In genomic region chr6:154352898-154353585, GRCh38 we compare ENCODE assay signal across 1 cellular context.
A peak's percentile ranks its signal among the peaks of the same experiment; 100 is the strongest.
TF ChIP-seq lines count a peak whose summit lies in the region.

No MANE protein-coding gene starts in this region.

TF ChIP-seq in GM12878, 131 proteins besides CTCF, POLR2A, EP300 and RAD21 (continued from another document and continues in another):
- TF ChIP-seq ZBTB40 (IDR thresholded peaks at IDR 0.05; ENCODE audit: borderline replicate concordance), result no peak
- TF ChIP-seq BHLHE40 (IDR thresholded peaks at IDR 0.05; ENCODE audit: borderline replicate concordance in 1 of 2, low read depth in 2 of 2, low read length in 1 of 2), result peak; percentile 84 to 88
- TF ChIP-seq GABPA (IDR thresholded peaks at IDR 0.05; ENCODE audit: low read depth), result peak; percentile 59; the same call in 1 of the 2 replicates
- no peak for TF ChIP-seq RB1 (IDR thresholded peaks at IDR 0.05; ENCODE audit: borderline replicate concordance)
- TF ChIP-seq IRF4 (IDR thresholded peaks at IDR 0.05; ENCODE audit: low read depth, low read length), result peak; percentile 96
- 0 out of 2 replicates have a peak, but pooled peaks have one; percentile 36 for TF ChIP-seq PML (IDR thresholded peaks at IDR 0.05; ENCODE audit: low read length)
- TF ChIP-seq, protein P1, sequence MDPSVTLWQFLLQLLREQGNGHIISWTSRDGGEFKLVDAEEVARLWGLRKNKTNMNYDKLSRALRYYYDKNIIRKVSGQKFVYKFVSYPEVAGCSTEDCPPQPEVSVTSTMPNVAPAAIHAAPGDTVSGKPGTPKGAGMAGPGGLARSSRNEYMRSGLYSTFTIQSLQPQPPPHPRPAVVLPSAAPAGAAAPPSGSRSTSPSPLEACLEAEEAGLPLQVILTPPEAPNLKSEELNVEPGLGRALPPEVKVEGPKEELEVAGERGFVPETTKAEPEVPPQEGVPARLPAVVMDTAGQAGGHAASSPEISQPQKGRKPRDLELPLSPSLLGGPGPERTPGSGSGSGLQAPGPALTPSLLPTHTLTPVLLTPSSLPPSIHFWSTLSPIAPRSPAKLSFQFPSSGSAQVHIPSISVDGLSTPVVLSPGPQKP (IDR thresholded peaks at IDR 0.05; ENCODE audit: low read depth, low read length), result no peak
- TF ChIP-seq, protein P2, sequence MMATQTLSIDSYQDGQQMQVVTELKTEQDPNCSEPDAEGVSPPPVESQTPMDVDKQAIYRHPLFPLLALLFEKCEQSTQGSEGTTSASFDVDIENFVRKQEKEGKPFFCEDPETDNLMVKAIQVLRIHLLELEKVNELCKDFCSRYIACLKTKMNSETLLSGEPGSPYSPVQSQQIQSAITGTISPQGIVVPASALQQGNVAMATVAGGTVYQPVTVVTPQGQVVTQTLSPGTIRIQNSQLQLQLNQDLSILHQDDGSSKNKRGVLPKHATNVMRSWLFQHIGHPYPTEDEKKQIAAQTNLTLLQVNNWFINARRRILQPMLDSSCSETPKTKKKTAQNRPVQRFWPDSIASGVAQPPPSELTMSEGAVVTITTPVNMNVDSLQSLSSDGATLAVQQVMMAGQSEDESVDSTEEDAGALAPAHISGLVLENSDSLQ (IDR thresholded peaks at IDR 0.05), result peak; percentile 83
- TF ChIP-seq NFXL1 (IDR thresholded peaks at IDR 0.05; ENCODE audit: borderline replicate concordance), result no peak
- TF ChIP-seq NR2C1 (IDR thresholded peaks at IDR 0.05), result no peak
- TF ChIP-seq, protein P3, sequence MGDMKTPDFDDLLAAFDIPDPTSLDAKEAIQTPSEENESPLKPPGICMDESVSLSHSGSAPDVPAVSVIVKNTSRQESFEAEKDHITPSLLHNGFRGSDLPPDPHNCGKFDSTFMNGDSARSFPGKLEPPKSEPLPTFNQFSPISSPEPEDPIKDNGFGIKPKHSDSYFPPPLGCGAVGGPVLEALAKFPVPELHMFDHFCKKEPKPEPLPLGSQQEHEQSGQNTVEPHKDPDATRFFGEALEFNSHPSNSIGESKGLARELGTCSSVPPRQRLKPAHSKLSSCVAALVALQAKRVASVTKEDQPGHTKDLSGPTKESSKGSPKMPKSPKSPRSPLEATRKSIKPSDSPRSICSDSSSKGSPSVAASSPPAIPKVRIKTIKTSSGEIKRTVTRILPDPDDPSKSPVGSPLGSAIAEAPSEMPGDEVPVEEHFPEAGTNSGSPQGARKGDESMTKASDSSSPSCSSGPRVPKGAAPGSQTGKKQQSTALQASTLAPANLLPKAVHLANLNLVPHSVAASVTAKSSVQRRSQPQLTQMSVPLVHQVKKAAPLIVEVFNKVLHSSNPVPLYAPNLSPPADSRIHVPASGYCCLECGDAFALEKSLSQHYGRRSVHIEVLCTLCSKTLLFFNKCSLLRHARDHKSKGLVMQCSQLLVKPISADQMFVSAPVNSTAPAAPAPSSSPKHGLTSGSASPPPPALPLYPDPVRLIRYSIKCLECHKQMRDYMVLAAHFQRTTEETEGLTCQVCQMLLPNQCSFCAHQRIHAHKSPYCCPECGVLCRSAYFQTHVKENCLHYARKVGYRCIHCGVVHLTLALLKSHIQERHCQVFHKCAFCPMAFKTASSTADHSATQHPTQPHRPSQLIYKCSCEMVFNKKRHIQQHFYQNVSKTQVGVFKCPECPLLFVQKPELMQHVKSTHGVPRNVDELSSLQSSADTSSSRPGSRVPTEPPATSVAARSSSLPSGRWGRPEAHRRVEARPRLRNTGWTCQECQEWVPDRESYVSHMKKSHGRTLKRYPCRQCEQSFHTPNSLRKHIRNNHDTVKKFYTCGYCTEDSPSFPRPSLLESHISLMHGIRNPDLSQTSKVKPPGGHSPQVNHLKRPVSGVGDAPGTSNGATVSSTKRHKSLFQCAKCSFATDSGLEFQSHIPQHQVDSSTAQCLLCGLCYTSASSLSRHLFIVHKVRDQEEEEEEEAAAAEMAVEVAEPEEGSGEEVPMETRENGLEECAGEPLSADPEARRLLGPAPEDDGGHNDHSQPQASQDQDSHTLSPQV (IDR thresholded peaks at IDR 0.05), result no peak
- TF ChIP-seq BACH1 (IDR thresholded peaks at IDR 0.05; ENCODE audit: borderline replicate concordance), result peak; percentile 66; the same call in 1 of the 2 replicates
- TF ChIP-seq CREM (IDR thresholded peaks at IDR 0.05; ENCODE audit: low read depth), result peak; percentile 77
- no peak for TF ChIP-seq HSF1 (IDR thresholded peaks at IDR 0.05; ENCODE audit: low read depth, low read length)
- TF ChIP-seq ZSCAN29 (IDR thresholded peaks at IDR 0.05), result no peak
- TF ChIP-seq SMAD1 (IDR thresholded peaks at IDR 0.05; ENCODE audit: low read depth, partially characterized antibody), result no peak
- no peak for TF ChIP-seq E2F4 (IDR thresholded peaks at IDR 0.05; ENCODE audit: low read depth, low read length)
- TF ChIP-seq, protein P4, sequence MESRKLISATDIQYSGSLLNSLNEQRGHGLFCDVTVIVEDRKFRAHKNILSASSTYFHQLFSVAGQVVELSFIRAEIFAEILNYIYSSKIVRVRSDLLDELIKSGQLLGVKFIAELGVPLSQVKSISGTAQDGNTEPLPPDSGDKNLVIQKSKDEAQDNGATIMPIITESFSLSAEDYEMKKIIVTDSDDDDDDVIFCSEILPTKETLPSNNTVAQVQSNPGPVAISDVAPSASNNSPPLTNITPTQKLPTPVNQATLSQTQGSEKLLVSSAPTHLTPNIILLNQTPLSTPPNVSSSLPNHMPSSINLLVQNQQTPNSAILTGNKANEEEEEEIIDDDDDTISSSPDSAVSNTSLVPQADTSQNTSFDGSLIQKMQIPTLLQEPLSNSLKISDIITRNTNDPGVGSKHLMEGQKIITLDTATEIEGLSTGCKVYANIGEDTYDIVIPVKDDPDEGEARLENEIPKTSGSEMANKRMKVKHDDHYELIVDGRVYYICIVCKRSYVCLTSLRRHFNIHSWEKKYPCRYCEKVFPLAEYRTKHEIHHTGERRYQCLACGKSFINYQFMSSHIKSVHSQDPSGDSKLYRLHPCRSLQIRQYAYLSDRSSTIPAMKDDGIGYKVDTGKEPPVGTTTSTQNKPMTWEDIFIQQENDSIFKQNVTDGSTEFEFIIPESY (IDR thresholded peaks at IDR 0.05), result no peak
- no peak for TF ChIP-seq BCLAF1 (IDR thresholded peaks at IDR 0.05)
- no peak for TF ChIP-seq MYC (IDR thresholded peaks at IDR 0.05; ENCODE audit: insufficient read depth, insufficient read length, insufficient replicate concordance, low read length, severe bottlenecking)
- TF ChIP-seq ESRRA (IDR thresholded peaks at IDR 0.05; ENCODE audit: low read length), result no peak
- TF ChIP-seq DPF2 (IDR thresholded peaks at IDR 0.05), result peak; percentile 96
- peak; percentile 45; the same call in 1 of the 2 replicates for TF ChIP-seq GATAD2B (conservative IDR thresholded peaks at IDR 0.05; ENCODE audit: low read depth)
- peak; percentile 88 for TF ChIP-seq BMI1 (IDR thresholded peaks at IDR 0.05; ENCODE audit: borderline replicate concordance)
- TF ChIP-seq POU2F2 (IDR thresholded peaks at IDR 0.05; ENCODE audit: borderline replicate concordance, low read depth, low read length), result peak; percentile 87; the same call in 2 of the 3 replicates
- TF ChIP-seq WRNIP1 (IDR thresholded peaks at IDR 0.05; ENCODE audit: borderline replicate concordance, low read depth, low read length), result no peak
- TF ChIP-seq MEF2B (IDR thresholded peaks at IDR 0.05; ENCODE audit: partially characterized antibody, poor library complexity, severe bottlenecking), result peak; percentile 97
- peak in 1 of 2 experiments; percentile 58; a peak in 1 of 4 replicates for TF ChIP-seq SRF (IDR thresholded peaks at IDR 0.05; ENCODE audit: low read depth in 2 of 2, low read length in 2 of 2)
- TF ChIP-seq, protein P5, sequence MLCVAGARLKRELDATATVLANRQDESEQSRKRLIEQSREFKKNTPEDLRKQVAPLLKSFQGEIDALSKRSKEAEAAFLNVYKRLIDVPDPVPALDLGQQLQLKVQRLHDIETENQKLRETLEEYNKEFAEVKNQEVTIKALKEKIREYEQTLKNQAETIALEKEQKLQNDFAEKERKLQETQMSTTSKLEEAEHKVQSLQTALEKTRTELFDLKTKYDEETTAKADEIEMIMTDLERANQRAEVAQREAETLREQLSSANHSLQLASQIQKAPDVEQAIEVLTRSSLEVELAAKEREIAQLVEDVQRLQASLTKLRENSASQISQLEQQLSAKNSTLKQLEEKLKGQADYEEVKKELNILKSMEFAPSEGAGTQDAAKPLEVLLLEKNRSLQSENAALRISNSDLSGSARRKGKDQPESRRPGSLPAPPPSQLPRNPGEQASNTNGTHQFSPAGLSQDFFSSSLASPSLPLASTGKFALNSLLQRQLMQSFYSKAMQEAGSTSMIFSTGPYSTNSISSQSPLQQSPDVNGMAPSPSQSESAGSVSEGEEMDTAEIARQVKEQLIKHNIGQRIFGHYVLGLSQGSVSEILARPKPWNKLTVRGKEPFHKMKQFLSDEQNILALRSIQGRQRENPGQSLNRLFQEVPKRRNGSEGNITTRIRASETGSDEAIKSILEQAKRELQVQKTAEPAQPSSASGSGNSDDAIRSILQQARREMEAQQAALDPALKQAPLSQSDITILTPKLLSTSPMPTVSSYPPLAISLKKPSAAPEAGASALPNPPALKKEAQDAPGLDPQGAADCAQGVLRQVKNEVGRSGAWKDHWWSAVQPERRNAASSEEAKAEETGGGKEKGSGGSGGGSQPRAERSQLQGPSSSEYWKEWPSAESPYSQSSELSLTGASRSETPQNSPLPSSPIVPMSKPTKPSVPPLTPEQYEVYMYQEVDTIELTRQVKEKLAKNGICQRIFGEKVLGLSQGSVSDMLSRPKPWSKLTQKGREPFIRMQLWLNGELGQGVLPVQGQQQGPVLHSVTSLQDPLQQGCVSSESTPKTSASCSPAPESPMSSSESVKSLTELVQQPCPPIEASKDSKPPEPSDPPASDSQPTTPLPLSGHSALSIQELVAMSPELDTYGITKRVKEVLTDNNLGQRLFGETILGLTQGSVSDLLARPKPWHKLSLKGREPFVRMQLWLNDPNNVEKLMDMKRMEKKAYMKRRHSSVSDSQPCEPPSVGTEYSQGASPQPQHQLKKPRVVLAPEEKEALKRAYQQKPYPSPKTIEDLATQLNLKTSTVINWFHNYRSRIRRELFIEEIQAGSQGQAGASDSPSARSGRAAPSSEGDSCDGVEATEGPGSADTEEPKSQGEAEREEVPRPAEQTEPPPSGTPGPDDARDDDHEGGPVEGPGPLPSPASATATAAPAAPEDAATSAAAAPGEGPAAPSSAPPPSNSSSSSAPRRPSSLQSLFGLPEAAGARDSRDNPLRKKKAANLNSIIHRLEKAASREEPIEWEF (IDR thresholded peaks at IDR 0.05; ENCODE audit: insufficient replicate concordance, low read depth, low read length), result no peak
- no peak for TF ChIP-seq KLF5 (IDR thresholded peaks at IDR 0.05; ENCODE audit: partially characterized antibody)
- peak; percentile 77 for TF ChIP-seq JUND (IDR thresholded peaks at IDR 0.05; ENCODE audit: low read depth, low read length)
